In the genomic region with DNA sequence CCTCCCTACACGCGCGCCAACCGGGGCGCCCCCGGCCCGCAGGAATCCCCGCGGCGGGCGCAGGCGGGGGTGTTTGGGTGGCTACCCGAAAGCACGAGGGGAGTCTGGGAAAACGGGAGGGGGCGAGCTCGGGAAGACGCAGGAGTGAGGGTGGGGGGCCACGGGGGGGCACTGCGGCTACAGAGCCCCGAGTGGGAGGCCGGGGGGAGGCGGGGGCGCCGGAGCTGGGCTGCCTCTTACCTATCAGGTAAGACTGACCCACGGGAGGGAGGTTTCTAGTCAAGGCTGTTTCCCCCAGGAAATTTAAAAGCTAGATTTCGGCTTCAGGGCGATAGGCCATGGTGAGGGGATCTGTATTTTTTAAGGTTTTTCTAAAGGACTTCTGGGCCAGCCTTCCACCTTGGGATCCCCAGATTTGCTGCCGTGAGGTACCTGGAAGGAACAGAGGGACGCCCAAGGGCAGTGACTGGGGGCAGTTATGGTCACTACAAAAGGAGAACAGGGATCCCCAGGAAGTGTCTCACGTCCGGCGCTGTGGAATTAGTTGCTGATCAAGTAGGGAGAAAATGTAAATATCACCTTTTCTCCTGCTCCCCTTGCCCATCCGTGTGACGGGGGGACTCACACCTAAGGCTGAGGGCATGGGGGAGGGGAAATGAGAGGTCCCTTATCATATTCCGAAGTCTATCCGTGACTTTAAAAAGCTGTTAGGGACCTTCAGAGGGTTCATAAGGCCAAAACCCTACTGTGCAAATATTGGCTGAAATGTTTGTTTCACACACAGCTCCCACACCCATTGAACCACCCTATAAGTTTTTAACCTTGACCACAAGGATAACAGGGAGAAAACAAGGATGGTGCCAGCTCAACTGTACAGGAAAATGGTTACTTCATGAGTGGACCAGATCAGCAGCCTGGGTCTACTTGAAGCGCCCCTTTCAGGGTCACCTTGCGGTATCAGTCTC, we compare ENCODE assay signal across 8 cellular contexts. TPM values are rescaled to one million over a fixed set of nuclear protein-coding genes. Genes with fewer than 3 reads are reported as not detected.
A peak's percentile ranks its signal among the peaks of the same experiment; 100 is the strongest.
DNase-seq lines count a peak whose midpoint lies in the region; ATAC-seq and TF ChIP-seq lines count a peak whose summit lies in the region.

No MANE protein-coding gene starts in this region.

- POLR2A ChIA-PET in OCI-LY7 (lab: Charles Lee): interaction anchor here (0.6 to 5.0 kb wide), 16 partner anchors 8 to 1908 kb away, joined by 3 to 26 read pairs (median 5); a partner anchor contains a TSS

- WGBS in mesenchymal stem cell: 6% methylated on average over 30 of the region's 39 CpGs
- 3 to 9% methylated on average over 11 to 21 of the region's 39 CpGs for WGBS in transverse colon (ENCODE audit: low coverage in 1 of 2), 2 donors

- CTCF ChIA-PET in OCI-LY7 (lab: Charles Lee; ENCODE audit: unreplicated experiment): interaction anchor here (0.6 to 2.0 kb wide), 7 partner anchors 8 to 207 kb away, joined by 3 to 19 read pairs (median 4); no protein-coding TSS in a partner anchor

- H3K36me3 ChIP-seq in OCI-LY7 (ENCODE audit: insufficient read depth, low read length): peaks cover 31% of the 10 kb centered on the region
- peaks cover 21 to 30% of the 10 kb centered on the region in 2 experiments for H3K36me3 ChIP-seq in mesenchymal stem cell (ENCODE audit: control insufficient read depth in 1 of 2, insufficient read depth in 2 of 2, low read depth in 1 of 2, low read length in 2 of 2)
- H3K36me3 ChIP-seq in transverse colon: no peaks in the 10 kb centered on the region

- H3K9ac ChIP-seq in mesenchymal stem cell (ENCODE audit: low read length): peak overlapping the region; percentile 84

- H3K4me1 Mint-ChIP-seq in dendritic cell treated with granulocyte-macrophage colony-stimulating factor and Interleukin-4, amounts not matched to agents 40 ng/mL and 50 ng/mL, for 4 days (ENCODE audit: low read depth): peaks cover 32% of the 10 kb centered on the region

- peak overlapping the region; percentile 85 for H3K27ac ChIP-seq in OCI-LY7 (ENCODE audit: low read depth, low read length, poor library complexity, severe bottlenecking)
- H3K27ac ChIP-seq in mesenchymal stem cell (ENCODE audit: low read length, poor library complexity, severe bottlenecking): peak overlapping the region; percentile 79
- peak overlapping the region; percentile 93 to 96 (median 94) for H3K27ac ChIP-seq in transverse colon

- H4K91ac ChIP-seq in mesenchymal stem cell (ENCODE audit: low read length): peak overlapping the region; percentile 82

- H4K8ac ChIP-seq in mesenchymal stem cell (ENCODE audit: low read length): peak overlapping the region; percentile 5

- H2BK5ac ChIP-seq in mesenchymal stem cell (ENCODE audit: low read depth, low read length, poor library complexity, severe bottlenecking): peak overlapping the region; percentile 81

- no peak for TF ChIP-seq EP300 in transverse colon (IDR thresholded peaks at IDR 0.05; ENCODE audit: low read depth)

- no TSS peak for BruUV-seq in OCI-LY7 (replicated peaks; lab: Mats Ljungman, UMichigan)

- H2BK12ac ChIP-seq in mesenchymal stem cell (ENCODE audit: low read length in 2 of 2): peak overlapping the region; percentile 37 to 90

- no peaks in the 10 kb centered on the region for H3K9me3 ChIP-seq in OCI-LY7 (ENCODE audit: low read length)
- H3K9me3 ChIP-seq in mesenchymal stem cell (ENCODE audit: control insufficient read depth, low read length): no peaks in the 10 kb centered on the region
- no peaks in the 10 kb centered on the region for H3K9me3 ChIP-seq in transverse colon

- ATAC-seq in HG02840 (IDR thresholded peaks at IDR 0.05; ENCODE audit: low FRiP score, unreplicated experiment): no peak
- no peak for ATAC-seq in GM18502 (IDR thresholded peaks at IDR 0.05; ENCODE audit: poor library complexity, unreplicated experiment)

- H3K4me3 Mint-ChIP-seq in dendritic cell treated with granulocyte-macrophage colony-stimulating factor and Interleukin-4, amounts not matched to agents 40 ng/mL and 50 ng/mL, for 4 days: peak overlapping the region; percentile 55

- TF ChIP-seq POLR2A in transverse colon (IDR thresholded peaks at IDR 0.05): no peak

- peak; percentile 62 for DNase-seq in DMS53 (lab: John Stamatoyannopoulos, UW)
- DNase-seq in DMS53 treated with DMSO at 0.1 percent for 48 hours (lab: John Stamatoyannopoulos, UW; ENCODE audit: unreplicated experiment): no peak
- peak; percentile 47 for DNase-seq in OCI-LY7 (ENCODE audit: low spot score)
- DNase-seq in mesenchymal stem cell: peak; percentile 41
- DNase-seq in transverse colon: peak; percentile 33

- peak; percentile 62 for TF ChIP-seq CTCF in OCI-LY7 (conservative IDR thresholded peaks at IDR 0.05; ENCODE audit: low read length)
- peak in 2 of 5 experiments; percentile 7 to 40 for TF ChIP-seq CTCF in transverse colon (IDR thresholded peaks at IDR 0.05)

- no peaks in the 10 kb centered on the region for H3K79me1 ChIP-seq in mesenchymal stem cell (replicated peaks; ENCODE audit: low read length, poor library complexity, severe bottlenecking)

- H3K14ac ChIP-seq in mesenchymal stem cell (ENCODE audit: low read length in 2 of 2): no peak overlapping the region

- H3K23ac ChIP-seq in mesenchymal stem cell (ENCODE audit: low read length in 2 of 2): no peak overlapping the region

- H3K27me3 Mint-ChIP-seq in dendritic cell treated with granulocyte-macrophage colony-stimulating factor and Interleukin-4, amounts not matched to agents 40 ng/mL and 50 ng/mL, for 4 days: peaks cover 74% of the 10 kb centered on the region

- peak overlapping the region; percentile 98 for H2BK120ac ChIP-seq in mesenchymal stem cell (ENCODE audit: low read depth, low read length)

- peaks cover 5% of the 10 kb centered on the region for H4K20me1 ChIP-seq in OCI-LY7 (ENCODE audit: insufficient read depth, low read length)

- H3K27me3 ChIP-seq in mesenchymal stem cell (ENCODE audit: control insufficient read depth in 1 of 2, insufficient read depth in 1 of 2, low read length in 2 of 2) (no peaks in the 10 kb centered on the region), transverse colon (no peaks in the 10 kb centered on the region)

- intact Hi-C loops in OCI-LY7 (cut with micrococcal nuclease; ENCODE audit: unreplicated experiment): loop anchor here (1.0 to 10.0 kb wide), 8 partner anchors 9 to 1525 kb away; no protein-coding TSS in a partner anchor
- intact Hi-C loops in dendritic cell treated with granulocyte-macrophage colony-stimulating factor and Interleukin-4, amounts not matched to agents 40 ng/mL and 50 ng/mL, for 4 days (cut with micrococcal nuclease): loop anchor here (5.0 kb wide), 1 partner anchor 307 kb away; no protein-coding TSS in a partner anchor
- intact Hi-C loops in transverse colon (cut with DNase I; ENCODE audit: low total_unique reads): loop anchor here (5.0 to 10.0 kb wide), 4 partner anchors 168 to 1135 kb away; no protein-coding TSS in a partner anchor

- in situ Hi-C loops in transverse colon (cut with MboI; ENCODE audit: low pct_ligation_motif_present in 1 of 4, low pct_unique_long_range_greater_than_20kb in 1 of 4, low sequenced_read_pairs in 3 of 4): loop anchor here (10.0 to 25.0 kb wide), 13 partner anchors 138 to 1138 kb away; no protein-coding TSS in a partner anchor

- H3K27ac Mint-ChIP-seq in dendritic cell treated with granulocyte-macrophage colony-stimulating factor and Interleukin-4, amounts not matched to agents 40 ng/mL and 50 ng/mL, for 4 days: no peak overlapping the region

- H3K79me2 ChIP-seq in OCI-LY7 (ENCODE audit: insufficient read depth, low read depth, low read length): peaks cover 31% of the 10 kb centered on the region

- no peaks in the 10 kb centered on the region for H3K36me3 Mint-ChIP-seq in dendritic cell treated with granulocyte-macrophage colony-stimulating factor and Interleukin-4, amounts not matched to agents 40 ng/mL and 50 ng/mL, for 4 days (ENCODE audit: low read depth)

- peak overlapping the region; percentile 97 for H2BK15ac ChIP-seq in mesenchymal stem cell (ENCODE audit: low read depth, poor library complexity, severe bottlenecking)

- H3K18ac ChIP-seq in mesenchymal stem cell (ENCODE audit: low read depth in 1 of 2, low read length in 2 of 2): peak overlapping the region; percentile 5 to 83

- H3K9me3 Mint-ChIP-seq in dendritic cell treated with granulocyte-macrophage colony-stimulating factor and Interleukin-4, amounts not matched to agents 40 ng/mL and 50 ng/mL, for 4 days: no peaks in the 10 kb centered on the region

- peak overlapping the region; percentile 86 for H2AFZ ChIP-seq in OCI-LY7 (ENCODE audit: low read length)
- H2AFZ ChIP-seq in mesenchymal stem cell (ENCODE audit: low read depth, low read length): no peak overlapping the region

- H3K4me3 ChIP-seq in OCI-LY7 (ENCODE audit: low read depth, low read length, poor library complexity, severe bottlenecking): peak overlapping the region; percentile 89
- H3K4me3 ChIP-seq in mesenchymal stem cell (ENCODE audit: insufficient read depth in 1 of 2, low read depth in 1 of 2, low read length in 2 of 2): peak overlapping the region; percentile 59 to 86
- peak overlapping the region; percentile 42 to 78 (median 56) for H3K4me3 ChIP-seq in transverse colon

- no peak overlapping the region for H2AK5ac ChIP-seq in mesenchymal stem cell (ENCODE audit: low read length, severe bottlenecking)

- H3K4me2 ChIP-seq in OCI-LY7 (ENCODE audit: low read length): peak overlapping the region; percentile 95
- H3K4me2 ChIP-seq in mesenchymal stem cell (ENCODE audit: low read length, poor library complexity, severe bottlenecking): peak overlapping the region; percentile 77

- H3K4me1 ChIP-seq in OCI-LY7 (ENCODE audit: insufficient read depth, low read length, poor library complexity, severe bottlenecking) (peaks cover 42% of the 10 kb centered on the region), mesenchymal stem cell (ENCODE audit: control insufficient read depth, insufficient read depth, low read depth, low read length) (peaks cover 34% of the 10 kb centered on the region), transverse colon (peaks cover 0 to 32% (median 25%) of the 10 kb centered on the region in 4 donors)

- H3K9me2 ChIP-seq in OCI-LY7 (ENCODE audit: insufficient read depth, low read length): no peaks in the 10 kb centered on the region

- peak overlapping the region; percentile 24 to 80 for H3K4ac ChIP-seq in mesenchymal stem cell (ENCODE audit: low read depth in 1 of 2, low read length in 2 of 2)

RNA-seq across cellular contexts. Expression of a gene that starts 0.6 kb away (rescaled TPM):
- total RNA-seq in OCI-LY7 (2014; rRNA removed; shearing (Covaris generic)): 15.9 and 18.1 TPM in 2 replicates
- total RNA-seq in OCI-LY7 (2022) (23.5 and 23.6 TPM in 2 replicates), transverse colon (10 to 100 TPM in 3 of 4 donors, 1 to 10 TPM in 1; 6.2 to 20.9 (median 12.8) TPM)
- 30.0 TPM for polyA plus RNA-seq in mesenchymal stem cell (2013, experiment 1 of 2)
- polyA plus RNA-seq in mesenchymal stem cell (2013, experiment 2 of 2): 28.7 TPM

RNA-seq across cellular contexts. Expression of a gene that starts 35.6 kb away (rescaled TPM):
- total RNA-seq in OCI-LY7 (2014; rRNA removed; shearing (Covaris generic)): 30.4 and 40.8 TPM in 2 replicates
- total RNA-seq in OCI-LY7 (2022) (80.3 and 87.8 TPM in 2 replicates), transverse colon (10 to 100 TPM; 11.9 to 47.5 (median 22.5) TPM)
- polyA plus RNA-seq in mesenchymal stem cell (2013, experiment 1 of 2): 20.6 TPM
- polyA plus RNA-seq in mesenchymal stem cell (2013, experiment 2 of 2): 20.9 TPM
